In the genomic region with DNA sequence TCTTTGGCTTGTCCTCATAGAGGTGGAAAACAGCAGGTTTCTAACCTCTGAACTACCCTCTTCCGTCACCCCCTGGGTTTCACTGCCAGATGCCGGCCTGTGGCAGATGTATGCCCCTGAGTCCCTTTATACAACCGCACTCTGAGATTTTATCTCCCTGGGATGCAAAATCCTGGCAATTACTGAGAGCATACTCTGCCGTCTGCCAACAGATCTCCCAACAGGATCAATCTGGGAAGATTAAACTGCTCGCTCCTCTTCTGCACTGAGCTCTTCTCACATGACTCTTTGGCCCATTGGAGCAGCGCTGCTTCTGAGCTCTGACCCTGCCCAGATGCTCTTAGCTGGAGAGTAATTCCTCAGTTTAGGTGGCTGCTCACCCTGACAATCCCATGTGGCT, we compare ENCODE assay signal across 14 cellular contexts.
A peak's percentile ranks its signal among the peaks of the same experiment; 100 is the strongest.
DNase-seq lines count a peak whose midpoint lies in the region; ATAC-seq and TF ChIP-seq lines count a peak whose summit lies in the region.
"Had no signal": no experiment of that assay in that cellular context is flagged by ENCODE, and none has a peak within 500 bp of the region (broad histone marks: within the 10 kb centered on the region; RNA-seq: fewer than 3 reads in every experiment).

No MANE protein-coding gene starts in this region.

- intact Hi-C loops in psoas muscle (cut with DNase I) = no loop called here

- H3K27me3 ChIP-seq in SK-N-SH (ENCODE audit: insufficient read depth) = no peaks in the 10 kb centered on the region
- no peaks in the 10 kb centered on the region for H3K27me3 ChIP-seq in psoas muscle (ENCODE audit: insufficient read depth in 3 of 3, low read length in 2 of 3)
- H3K27me3 ChIP-seq: BLaER1 treated with 17β-estradiol and CSF1 and Interleukin-3, amounts not matched to agents 10 nM and 100 nM had no signal

- peaks cover 12% of the 10 kb centered on the region for H3K4me1 Mint-ChIP-seq in osteocyte (ENCODE audit: unreplicated experiment)

- peak in 1 of 2 experiments; percentile 41; a peak in 1 of 4 replicates for TF ChIP-seq EP300 in SK-N-SH (IDR thresholded peaks at IDR 0.05; ENCODE audit: borderline replicate concordance in 1 of 2, low read depth in 1 of 2, low read length in 1 of 2)

- DNase-seq in NCI-H1092 treated with DMSO at 0.1 percent for 48 hours (lab: John Stamatoyannopoulos, UW) (peak; percentile 14), NCI-H1092 (lab: John Stamatoyannopoulos, UW) (no peak), NCI-H2171 (lab: John Stamatoyannopoulos, UW) (peak; percentile 62), SK-N-SH (no peak), osteocyte (ENCODE audit: extremely low spot score, unreplicated experiment) (peak; percentile 63), caudate nucleus (lab: John Stamatoyannopoulos, UW) (no peak), psoas muscle (no peak)
- DNase-seq: NCI-H187, PC-9 had no signal

- H3K4me3 Mint-ChIP-seq in osteocyte (ENCODE audit: unreplicated experiment) = no peak overlapping the region

- H3K9ac ChIP-seq in SK-N-SH = no peak overlapping the region
- H3K9ac ChIP-seq: BLaER1 treated with 17β-estradiol and CSF1 and Interleukin-3, amounts not matched to agents 10 nM and 100 nM had no signal

- ATAC-seq in psoas muscle (no peak), HG02763 (IDR thresholded peaks at IDR 0.05; ENCODE audit: unreplicated experiment) (no peak)
- ATAC-seq: GM12878 had no signal

- TF ChIP-seq CTCF in SK-N-SH (IDR thresholded peaks at IDR 0.05) (no peak), osteocyte (IDR thresholded peaks at IDR 0.05) (no peak), psoas muscle (IDR thresholded peaks at IDR 0.05) (no peak)

- H3K4me2 ChIP-seq in SK-N-SH = no peak overlapping the region
- H3K4me2 ChIP-seq: BLaER1 treated with 17β-estradiol and CSF1 and Interleukin-3, amounts not matched to agents 10 nM and 100 nM; PC-9 had no signal

- no peaks in the 10 kb centered on the region for H3K9me3 ChIP-seq in SK-N-SH
- H3K9me3 ChIP-seq in psoas muscle = no peaks in the 10 kb centered on the region
- H3K9me3 ChIP-seq: HAP-1 had no signal

- no peaks in the 10 kb centered on the region for H3K9me3 Mint-ChIP-seq in osteocyte (ENCODE audit: unreplicated experiment)

- no peaks in the 10 kb centered on the region for H4K20me1 ChIP-seq in SK-N-SH (ENCODE audit: insufficient read depth)
- H4K20me1 ChIP-seq: BLaER1 treated with 17β-estradiol and CSF1 and Interleukin-3, amounts not matched to agents 10 nM and 100 nM had no signal

- peaks cover 4% of the 10 kb centered on the region for H3F3A ChIP-seq in SK-N-SH (replicated peaks; ENCODE audit: insufficient read depth)

- POLR2A ChIA-PET in SK-N-SH (lab: Yijun Ruan, JAX) = no interaction called here

- H2AFZ ChIP-seq in SK-N-SH (ENCODE audit: low read depth) = no peak overlapping the region
- H2AFZ ChIP-seq: PC-9 had no signal

- H3K27ac Mint-ChIP-seq in osteocyte (ENCODE audit: unreplicated experiment) = no peak overlapping the region

- no peaks in the 10 kb centered on the region for H3K9me2 ChIP-seq in SK-N-SH

- no peaks in the 10 kb centered on the region for H3K36me3 ChIP-seq in SK-N-SH (replicated peaks in 1 of 2; ENCODE audit: control insufficient read depth in 1 of 2, insufficient read depth in 2 of 2, low read length in 1 of 2)
- no peaks in the 10 kb centered on the region for H3K36me3 ChIP-seq in psoas muscle (ENCODE audit: insufficient read depth in 1 of 2, low read depth in 1 of 2)
- H3K36me3 ChIP-seq: HAP-1 had no signal

- no peak overlapping the region for H3K4me3 ChIP-seq in SK-N-SH (ENCODE audit: low read depth in 2 of 2, low read length in 1 of 2)
- no peak overlapping the region for H3K4me3 ChIP-seq in psoas muscle
- H3K4me3 ChIP-seq: BLaER1 treated with 17β-estradiol and CSF1 and Interleukin-3, amounts not matched to agents 10 nM and 100 nM; GM12878; HAP-1; PC-9 had no signal

- no peaks in the 10 kb centered on the region for H3K79me2 ChIP-seq in SK-N-SH (ENCODE audit: insufficient read depth)

- peaks cover 2% of the 10 kb centered on the region for H3K27me3 Mint-ChIP-seq in osteocyte (ENCODE audit: unreplicated experiment)

- no peak overlapping the region for H3K27ac ChIP-seq in SK-N-SH (ENCODE audit: low read depth in 2 of 2, low read length in 1 of 2)
- H3K27ac ChIP-seq in caudate nucleus (ENCODE audit: low read depth, low read length) = no peak overlapping the region
- H3K27ac ChIP-seq in psoas muscle = no peak overlapping the region
- H3K27ac ChIP-seq: 22Rv1; BLaER1 treated with 17β-estradiol and CSF1 and Interleukin-3, amounts not matched to agents 10 nM and 100 nM; PC-9 had no signal

- CTCF ChIA-PET in SK-N-SH (lab: Yijun Ruan, JAX) = no interaction called here

- no peak for TF ChIP-seq RAD21 in SK-N-SH (IDR thresholded peaks at IDR 0.05; ENCODE audit: low read length)

- 53% methylated on average over 5 of the region's 6 CpGs for WGBS in SK-N-SH (ENCODE audit: low lambda C conversion rate)
- WGBS in psoas muscle, 3 donors = 63 to 74% (median 72%) methylated on average over 6 of the region's 6 CpGs

- H3K36me3 Mint-ChIP-seq in osteocyte (ENCODE audit: unreplicated experiment) = no peaks in the 10 kb centered on the region

- H3K4me1 ChIP-seq in SK-N-SH (ENCODE audit: control insufficient read depth in 1 of 2, insufficient read depth in 2 of 2, low read depth in 1 of 2, low read length in 1 of 2) = peaks cover 0 to 8% of the 10 kb centered on the region in 2 experiments; a peak in 1 of 4 replicates
- no peaks in the 10 kb centered on the region for H3K4me1 ChIP-seq in psoas muscle

TF ChIP-seq in SK-N-SH, 30 proteins besides CTCF, POLR2A, EP300 and RAD21:
- TF ChIP-seq GATA2 (CRISPR knock-in tag; IDR thresholded peaks at IDR 0.05) (peak; percentile 83), FOSL2 (IDR thresholded peaks at IDR 0.05; ENCODE audit: borderline replicate concordance, low read depth) (no peak)

Comparison
In these comparisons a context has a peak if more than half of its experiments do, and no peak if none do; other contexts are left out.
1. DNase-seq: peak in NCI-H1092 treated with DMSO at 0.1 percent for 48 hours (single experiment), NCI-H2171 (single experiment) and osteocyte (single experiment); none in NCI-H1092 (single experiment), SK-N-SH (single experiment), caudate nucleus (0 of 61) and psoas muscle (0 of 2).